10 cellular contexts compared by ENCODE assay signal in the genomic region with DNA sequence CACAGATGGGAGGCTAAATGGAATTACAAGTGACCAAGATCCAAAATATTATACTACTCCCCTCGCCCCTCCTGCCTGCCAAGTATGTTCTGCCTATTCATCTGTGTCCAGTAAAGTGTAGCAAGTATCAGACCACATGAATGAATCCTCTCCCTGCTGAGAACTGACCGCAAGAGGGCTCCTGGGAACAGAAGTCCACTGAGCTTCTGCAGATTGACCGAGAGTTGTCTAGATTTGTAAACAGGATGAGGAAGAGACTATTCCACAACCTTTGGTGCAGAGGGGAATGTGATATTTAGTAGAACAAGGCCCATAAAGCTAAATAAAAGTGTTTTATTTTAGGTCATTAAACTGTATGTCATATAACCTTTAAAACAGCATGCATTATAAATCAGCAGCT.
DNase-seq lines count a peak whose midpoint lies in the region; FAIRE-seq and TF ChIP-seq lines count a peak whose summit lies in the region.
"Had no signal": no experiment of that assay in that cellular context is flagged by ENCODE, and none has a peak within 500 bp of the region (broad histone marks: within the 10 kb centered on the region; RNA-seq: fewer than 3 reads in every experiment).

No MANE protein-coding gene starts in this region.

- H3K27me3 Mint-ChIP-seq in activated CD4-positive, alpha-beta T cell treated with anti-CD3 and anti-CD28 coated beads, Interleukin-2, amount 10 ng/mL, durations not matched to agents 24 days and 14 days, result no peaks in the 10 kb centered on the region
- H3K27me3 Mint-ChIP-seq: stimulated activated naive CD8-positive, alpha-beta T cell treated with anti-CD3 and anti-CD28 coated beads, Interleukin-15, amount 100 ng/mL, for 72 hours had no signal

- no peaks in the 10 kb centered on the region for H3K9me2 ChIP-seq in hepatocyte (replicated peaks; ENCODE audit: insufficient read depth)

- no peak for FAIRE-seq in small intestine (lab: Jason Lieb, UNC)

- DNase-seq in HEK293T (ENCODE audit: extremely low spot score), result peak; percentile 8
- peak; percentile 34 to 47 for DNase-seq in SHP77 (lab: John Stamatoyannopoulos, UW)
- peak; percentile 58 for DNase-seq in hepatocyte (ENCODE audit: low spot score)
- peak; percentile 49 for DNase-seq in small intestine
- DNase-seq in activated CD4-positive, alpha-beta T cell treated with anti-CD3 and anti-CD28 coated beads, Interleukin-2, amount 10 ng/mL, durations not matched to agents 24 days and 14 days, result no peak
- DNase-seq in activated CD4-positive, alpha-beta T cell treated with anti-CD3 and anti-CD28 coated beads, Interleukin-2, amount 50 U/mL, for 48 hours, result no peak
- DNase-seq in activated gamma-delta T cell treated with Interleukin-2 at 50 U/mL for 16 hours, result no peak
- DNase-seq: activated T-cell treated with anti-CD3 and anti-CD28 coated beads, Interleukin-2, amount 50 U/mL, for 1 hour; stimulated activated naive CD8-positive, alpha-beta T cell treated with anti-CD3 and anti-CD28 coated beads, Interleukin-15, amount 100 ng/mL, for 72 hours had no signal

- H3K4me3 Mint-ChIP-seq in activated CD4-positive, alpha-beta T cell treated with anti-CD3 and anti-CD28 coated beads, Interleukin-2, amount 10 ng/mL, durations not matched to agents 24 days and 14 days, result no peak overlapping the region
- H3K4me3 Mint-ChIP-seq: stimulated activated naive CD8-positive, alpha-beta T cell treated with anti-CD3 and anti-CD28 coated beads, Interleukin-15, amount 100 ng/mL, for 72 hours had no signal

- no peak overlapping the region for H3K4me2 ChIP-seq in hepatocyte

- H3K4me1 ChIP-seq in hepatocyte (ENCODE audit: insufficient read depth) (no peaks in the 10 kb centered on the region), small intestine (ENCODE audit: control insufficient read depth in 2 of 2, insufficient read depth in 1 of 2, low read depth in 1 of 2, low read length in 1 of 2) (no peaks in the 10 kb centered on the region)
- H3K4me1 ChIP-seq: prostate gland had no signal

- H3K4me3 ChIP-seq in hepatocyte (no peak overlapping the region), small intestine (ENCODE audit: low read depth in 1 of 2, low read length in 2 of 2) (no peak overlapping the region)
- H3K4me3 ChIP-seq: prostate gland had no signal

- H3K9me3 Mint-ChIP-seq in activated CD4-positive, alpha-beta T cell treated with anti-CD3 and anti-CD28 coated beads, Interleukin-2, amount 10 ng/mL, durations not matched to agents 24 days and 14 days, result peaks cover 2% of the 10 kb centered on the region
- H3K9me3 Mint-ChIP-seq: stimulated activated naive CD8-positive, alpha-beta T cell treated with anti-CD3 and anti-CD28 coated beads, Interleukin-15, amount 100 ng/mL, for 72 hours had no signal

- WGBS in hepatocyte (ENCODE audit: low lambda C conversion rate, missing lambda C conversion rate), result 42% methylated on average over 3 of the region's 3 CpGs
- 20 to 35% (median 33%) methylated on average over 3 of the region's 3 CpGs for WGBS in small intestine, 3 donors

- CTCF ChIA-PET in HEK293T (lab: Yijun Ruan, JAX), result interaction anchor here (1.2 kb wide), 1 partner anchor 188 kb away, joined by 3 read pairs; no protein-coding TSS in a partner anchor

- intact Hi-C loops in activated CD4-positive, alpha-beta T cell treated with anti-CD3 and anti-CD28 coated beads, Interleukin-2, amount 10 ng/mL, durations not matched to agents 24 days and 14 days (cut with micrococcal nuclease), result no loop called here

- POLR2A ChIA-PET in HEK293T (lab: Yijun Ruan, JAX), result no interaction called here

- H3K36me3 Mint-ChIP-seq in activated CD4-positive, alpha-beta T cell treated with anti-CD3 and anti-CD28 coated beads, Interleukin-2, amount 10 ng/mL, durations not matched to agents 24 days and 14 days (ENCODE audit: low read depth), result no peaks in the 10 kb centered on the region

- H4K20me1 ChIP-seq in hepatocyte (ENCODE audit: insufficient read depth, poor library complexity, severe bottlenecking), result no peaks in the 10 kb centered on the region

- no peaks in the 10 kb centered on the region for H3K36me3 ChIP-seq in hepatocyte (replicated peaks; ENCODE audit: insufficient read depth, low read depth)
- H3K36me3 ChIP-seq in small intestine (ENCODE audit: control insufficient read depth in 2 of 2, insufficient read depth in 2 of 2, low read length in 2 of 2), result no peaks in the 10 kb centered on the region
- H3K36me3 ChIP-seq: prostate gland had no signal

- H3K27ac ChIP-seq in hepatocyte (no peak overlapping the region), small intestine (ENCODE audit: low read depth in 1 of 2, low read length in 1 of 2) (no peak overlapping the region)
- H3K27ac ChIP-seq: prostate gland had no signal

- H3K27ac Mint-ChIP-seq in activated CD4-positive, alpha-beta T cell treated with anti-CD3 and anti-CD28 coated beads, Interleukin-2, amount 10 ng/mL, durations not matched to agents 24 days and 14 days, result no peak overlapping the region
- H3K27ac Mint-ChIP-seq: stimulated activated naive CD8-positive, alpha-beta T cell treated with anti-CD3 and anti-CD28 coated beads, Interleukin-15, amount 100 ng/mL, for 72 hours had no signal

- H2AFZ ChIP-seq in hepatocyte, result no peak overlapping the region

- TF ChIP-seq CTCF in hepatocyte (IDR thresholded peaks at IDR 0.05; ENCODE audit: poor library complexity), result peak; percentile 56

- H3K9me3 ChIP-seq in hepatocyte (ENCODE audit: low read depth), result no peaks in the 10 kb centered on the region
- H3K9me3 ChIP-seq in small intestine (ENCODE audit: control insufficient read depth, low read depth), result no peaks in the 10 kb centered on the region
- H3K9me3 ChIP-seq: prostate gland had no signal

- no peaks in the 10 kb centered on the region for H3K4me1 Mint-ChIP-seq in activated CD4-positive, alpha-beta T cell treated with anti-CD3 and anti-CD28 coated beads, Interleukin-2, amount 10 ng/mL, durations not matched to agents 24 days and 14 days
- H3K4me1 Mint-ChIP-seq: stimulated activated naive CD8-positive, alpha-beta T cell treated with anti-CD3 and anti-CD28 coated beads, Interleukin-15, amount 100 ng/mL, for 72 hours had no signal

- H3K79me2 ChIP-seq in hepatocyte, result no peaks in the 10 kb centered on the region

- H3K27me3 ChIP-seq in hepatocyte (no peaks in the 10 kb centered on the region), small intestine (ENCODE audit: control insufficient read depth in 2 of 2, insufficient read depth in 2 of 2, low read length in 2 of 2) (no peaks in the 10 kb centered on the region)

TF ChIP-seq in HEK293T, 16 proteins besides CTCF, POLR2A, EP300 and RAD21:
- TF ChIP-seq HDGF (IDR thresholded peaks at IDR 0.05; ENCODE audit: borderline replicate concordance), result no peak
- no peak for TF ChIP-seq NFRKB (IDR thresholded peaks at IDR 0.05)
- TF ChIP-seq SUZ12 (IDR thresholded peaks at IDR 0.05), result no peak
- TF ChIP-seq PKNOX1 (IDR thresholded peaks at IDR 0.05), result peak; percentile 61
- TF ChIP-seq ELF4 (IDR thresholded peaks at IDR 0.05), result no peak
- TF ChIP-seq L3MBTL2 (conservative IDR thresholded peaks at IDR 0.05), result no peak

Comparison
In these comparisons a context has a peak if more than half of its experiments do, and no peak if none do; other contexts are left out.
1. DNase-seq: peak in HEK293T (single experiment), SHP77 (2 of 2), hepatocyte (single experiment) and small intestine (single experiment); none in activated CD4-positive, alpha-beta T cell treated with anti-CD3 and anti-CD28 coated beads, Interleukin-2, amount 10 ng/mL, durations not matched to agents 24 days and 14 days (single experiment), activated CD4-positive, alpha-beta T cell treated with anti-CD3 and anti-CD28 coated beads, Interleukin-2, amount 50 U/mL, for 48 hours (0 of 2) and activated gamma-delta T cell treated with Interleukin-2 at 50 U/mL for 16 hours (single experiment).